In the genomic region with DNA sequence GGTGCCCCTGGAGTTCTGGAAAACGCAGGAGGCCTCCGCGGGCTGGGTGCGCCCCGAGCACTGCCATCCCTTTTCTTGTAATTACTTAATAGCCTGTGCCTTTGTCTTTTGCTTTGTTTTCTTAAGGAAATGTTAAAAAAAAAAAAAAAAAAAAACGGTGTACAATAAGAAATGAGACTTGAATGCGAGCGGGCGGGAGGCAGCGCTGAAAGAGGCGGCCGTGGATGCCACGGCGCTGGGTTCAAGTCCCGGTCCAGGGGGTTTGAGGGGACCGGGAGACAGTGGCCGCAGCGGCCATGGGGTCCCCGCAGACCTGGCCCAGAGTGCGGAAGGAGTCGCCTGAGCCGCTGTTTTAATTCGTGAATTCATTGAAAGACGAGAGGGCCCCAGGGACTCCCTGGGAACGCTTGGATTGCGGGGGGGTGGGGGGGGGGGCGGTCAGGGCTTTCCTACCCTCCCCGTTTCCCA, we compare ENCODE assay signal across 9 cellular contexts.
DNase-seq lines count a peak whose midpoint lies in the region; ATAC-seq, FAIRE-seq and TF ChIP-seq lines count a peak whose summit lies in the region.
"Had no signal": no experiment of that assay in that cellular context is flagged by ENCODE, and none has a peak within 500 bp of the region (broad histone marks: within the 10 kb centered on the region; RNA-seq: fewer than 3 reads in every experiment).

No MANE protein-coding gene starts in this region.

- intact Hi-C loops in Calu3 (cut with micrococcal nuclease; ENCODE audit: unreplicated experiment) = loop anchor here (5.0 to 10.0 kb wide), 2 partner anchors 205 to 372 kb away; no protein-coding TSS in a partner anchor
- intact Hi-C loops in mammary epithelial cell (cut with micrococcal nuclease) = loop anchor here (10.0 kb wide), 2 partner anchors 352 to 942 kb away; partner anchors contain the start of gene ARGLU1

- H3K4me3 ChIP-seq in mammary epithelial cell (replicated peaks in 1 of 3; ENCODE audit: insufficient read depth in 1 of 3, low read depth in 2 of 3, low read length in 3 of 3) = no peak overlapping the region
- H3K4me3 ChIP-seq in kidney epithelial cell (ENCODE audit: low read depth, low read length) = peak overlapping the region; percentile 48
- peak overlapping the region; percentile 50 to 63 for H3K4me3 ChIP-seq in small intestine (ENCODE audit: low read depth in 1 of 2, low read length in 2 of 2)

- peaks cover 2% of the 10 kb centered on the region for H3K4me1 Mint-ChIP-seq in Calu3 (ENCODE audit: low read depth, unreplicated experiment)
- H3K4me1 Mint-ChIP-seq: activated CD4-positive, alpha-beta T cell treated with anti-CD3 and anti-CD28 coated beads, Interleukin-2, amount 10 ng/mL, durations not matched to agents 24 days and 14 days had no signal

- FAIRE-seq in small intestine (lab: Jason Lieb, UNC) = no peak

- no peak for ATAC-seq in HG03354 (IDR thresholded peaks at IDR 0.05; ENCODE audit: poor library complexity, severe bottlenecking, unreplicated experiment)
- ATAC-seq in GM18870 (IDR thresholded peaks at IDR 0.05; ENCODE audit: unreplicated experiment) = no peak

- WGBS in mammary epithelial cell (ENCODE audit: low coverage, missing lambda C conversion rate) = 81% methylated on average over 8 of the region's 28 CpGs
- 28 to 50% (median 39%) methylated on average over 27 to 28 of the region's 28 CpGs for WGBS in small intestine, 3 donors

- DNase-seq in Calu3 (no peak), mammary epithelial cell (no peak), kidney epithelial cell (ENCODE audit: low read depth) (no peak), small intestine (no peak), NCI-H1048 (lab: John Stamatoyannopoulos, UW) (no peak)
- no peak for DNase-seq in stimulated activated CD4-positive, alpha-beta T cell treated with anti-CD3 and anti-CD28 coated beads, Interleukin-4, amount 100 ng/mL, for 24 hours
- DNase-seq: activated CD4-positive, alpha-beta T cell treated with anti-CD3 and anti-CD28 coated beads, Interleukin-2, amount 10 ng/mL, durations not matched to agents 24 days and 14 days had no signal

- no peaks in the 10 kb centered on the region for H3K36me3 Mint-ChIP-seq in Calu3 (ENCODE audit: insufficient read depth, unreplicated experiment)

- CTCF ChIA-PET in Calu3 (lab: Charles Lee) (no interaction called here), mammary epithelial cell (lab: Charles Lee; ENCODE audit: low non-redundant PET) (no interaction called here)

- BruUV-seq in Calu3 (replicated peaks; lab: Mats Ljungman, UMichigan) (no TSS peak), mammary epithelial cell (replicated peaks; lab: Mats Ljungman, UMichigan) (no TSS peak)

- no peak overlapping the region for H2AFZ ChIP-seq in mammary epithelial cell (ENCODE audit: low read depth, low read length)

- H3K4me1 ChIP-seq in mammary epithelial cell (ENCODE audit: insufficient read depth, low read length) = no peaks in the 10 kb centered on the region
- H3K4me1 ChIP-seq in small intestine (ENCODE audit: control insufficient read depth in 2 of 2, insufficient read depth in 1 of 2, low read depth in 1 of 2, low read length in 1 of 2) = no peaks in the 10 kb centered on the region

- no peaks in the 10 kb centered on the region for H3K27me3 Mint-ChIP-seq in Calu3 (ENCODE audit: unreplicated experiment)

- no peaks in the 10 kb centered on the region for H3K79me2 ChIP-seq in mammary epithelial cell (ENCODE audit: insufficient read depth, low read length)

- dilution Hi-C loops in mammary epithelial cell (cut with HindIII; ENCODE audit: low sequenced_read_pairs) = no loop called here

- no peak overlapping the region for H3K27ac Mint-ChIP-seq in Calu3 (ENCODE audit: unreplicated experiment)

- no peaks in the 10 kb centered on the region for H3K9me3 Mint-ChIP-seq in Calu3 (ENCODE audit: low read depth, unreplicated experiment)
- H3K9me3 Mint-ChIP-seq: activated CD4-positive, alpha-beta T cell treated with anti-CD3 and anti-CD28 coated beads, Interleukin-2, amount 10 ng/mL, durations not matched to agents 24 days and 14 days had no signal

- TF ChIP-seq CTCF in Calu3 (IDR thresholded peaks at IDR 0.05; ENCODE audit: unreplicated experiment) = no peak
- TF ChIP-seq CTCF in mammary epithelial cell (conservative IDR thresholded peaks at IDR 0.05 in 1 of 2, IDR thresholded peaks at IDR 0.05 in 1 of 2; ENCODE audit: extremely low read depth in 1 of 2, insufficient read depth in 1 of 2, low read depth in 1 of 2, low read length in 2 of 2) = no peak
- TF ChIP-seq CTCF in kidney epithelial cell (IDR thresholded peaks at IDR 0.05; ENCODE audit: insufficient read depth, low read length, poor library complexity, severe bottlenecking) = no peak

- H3K9me3 ChIP-seq in mammary epithelial cell (replicated peaks; ENCODE audit: insufficient read depth, low read length) = no peaks in the 10 kb centered on the region
- no peaks in the 10 kb centered on the region for H3K9me3 ChIP-seq in small intestine (ENCODE audit: control insufficient read depth, low read depth)

- H3K27ac ChIP-seq in mammary epithelial cell (ENCODE audit: insufficient read depth, low read depth, low read length) (no peak overlapping the region), small intestine (ENCODE audit: low read depth in 1 of 2, low read length in 1 of 2) (peak overlapping the region in 1 of 2 donors; percentile 93)

- in situ Hi-C loops in mammary epithelial cell (cut with MboI; ENCODE audit: low sequenced_read_pairs in 2 of 2) = no loop called here

- peak overlapping the region; percentile 100 for H3K4me2 ChIP-seq in mammary epithelial cell (ENCODE audit: insufficient read depth, low read depth, low read length)

- no peak overlapping the region for H3K9ac ChIP-seq in mammary epithelial cell (ENCODE audit: insufficient read depth, low read length)

- H3K36me3 ChIP-seq in mammary epithelial cell (ENCODE audit: insufficient read depth, low read length) (no peaks in the 10 kb centered on the region), kidney epithelial cell (ENCODE audit: control insufficient read depth, insufficient read depth, low read length) (no peaks in the 10 kb centered on the region), small intestine (ENCODE audit: control insufficient read depth in 2 of 2, insufficient read depth in 2 of 2, low read length in 2 of 2) (no peaks in the 10 kb centered on the region)

- H3K27me3 ChIP-seq in mammary epithelial cell (ENCODE audit: insufficient read depth, low read length) = no peaks in the 10 kb centered on the region
- H3K27me3 ChIP-seq in kidney epithelial cell (ENCODE audit: control insufficient read depth, insufficient read depth, low read length) = no peaks in the 10 kb centered on the region
- H3K27me3 ChIP-seq in small intestine (ENCODE audit: control insufficient read depth in 2 of 2, insufficient read depth in 2 of 2, low read length in 2 of 2) = no peaks in the 10 kb centered on the region

- peak overlapping the region; percentile 53 for H3K4me3 Mint-ChIP-seq in Calu3 (ENCODE audit: low read depth, unreplicated experiment)

- H4K20me1 ChIP-seq in mammary epithelial cell (ENCODE audit: insufficient read depth, low read length) = no peaks in the 10 kb centered on the region

Comparison
In these comparisons a context has a peak if more than half of its experiments do, and no peak if none do; other contexts are left out.
1. H3K4me3 ChIP-seq: peak in kidney epithelial cell (single experiment) and small intestine (2 of 2); none in mammary epithelial cell (0 of 3).